9 cellular contexts compared by ENCODE assay signal in the genomic region with DNA sequence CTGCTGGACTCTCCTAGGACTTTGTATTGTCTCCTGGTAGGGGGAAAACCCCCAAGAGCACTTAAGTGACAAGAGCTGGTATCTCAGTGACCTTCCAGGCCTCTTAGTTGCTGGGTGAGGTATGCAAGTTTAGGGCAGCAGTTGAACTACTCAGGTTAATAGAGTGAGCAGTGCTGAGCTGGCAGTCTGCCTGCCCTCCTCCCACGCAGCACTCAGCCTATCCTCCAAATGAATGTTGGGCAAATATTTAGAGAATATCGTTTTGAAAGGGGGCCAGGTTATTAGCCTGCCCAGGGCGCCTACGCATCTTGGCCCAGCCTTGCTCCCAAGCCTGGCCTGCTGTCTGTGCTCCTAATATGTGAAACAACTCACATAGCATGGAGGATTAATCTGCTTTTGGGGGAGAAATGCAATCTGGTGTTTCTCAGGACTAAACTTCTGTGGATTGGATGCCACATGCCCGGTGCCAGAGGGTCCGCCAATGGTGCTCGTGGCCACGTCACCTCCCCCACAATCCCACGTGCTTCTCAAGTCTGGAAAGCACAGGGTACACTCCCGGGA.
DNase-seq lines count a peak whose midpoint lies in the region; ATAC-seq and TF ChIP-seq lines count a peak whose summit lies in the region.
"Had no signal": no experiment of that assay in that cellular context is flagged by ENCODE, and none has a peak within 500 bp of the region (broad histone marks: within the 10 kb centered on the region; RNA-seq: fewer than 3 reads in every experiment).

No MANE protein-coding gene starts in this region.

- intact Hi-C loops in mucosa of descending colon (cut with DNase I, micrococcal nuclease) = no loop called here

- H3K4me3 ChIP-seq in AG10803 (ENCODE audit: low read length) (no peak overlapping the region), mucosa of descending colon (no peak overlapping the region), mesendoderm (ENCODE audit: low read length) (no peak overlapping the region)

- in situ Hi-C loops in ACHN (cut with HindIII; ENCODE audit: low pct_ligation_motif_present, low pct_unique_long_range_greater_than_20kb, low sequenced_read_pairs) = no loop called here

- no peak overlapping the region for H2BK15ac ChIP-seq in mesendoderm (replicated peaks; ENCODE audit: low read depth)

- H3K4me1 ChIP-seq in mucosa of descending colon (ENCODE audit: low read depth) (peaks cover 16% of the 10 kb centered on the region), mesendoderm (ENCODE audit: control insufficient read depth, low read depth, low read length) (no peaks in the 10 kb centered on the region)

- H3K4ac ChIP-seq in mesendoderm (ENCODE audit: low read depth, low read length) = no peak overlapping the region

- no peaks in the 10 kb centered on the region for H3K79me2 ChIP-seq in mesendoderm (ENCODE audit: control insufficient read depth, insufficient read depth, low read length)

- no peaks in the 10 kb centered on the region for H3K27me3 ChIP-seq in mesendoderm (ENCODE audit: insufficient read depth, low read length, poor library complexity)

- no peak overlapping the region for H2BK120ac ChIP-seq in mesendoderm (ENCODE audit: low read depth, low read length)

- peak; percentile 66 for DNase-seq in AG10803 (ENCODE audit: low read depth)
- DNase-seq in NCI-H2081 treated with DMSO at 0.1 percent for 48 hours (lab: John Stamatoyannopoulos, UW) = peak; percentile 71
- DNase-seq in dermis microvascular lymphatic vessel endothelial cell (ENCODE audit: low read depth in 2 of 2) = peak; percentile 14 to 19
- peak; percentile 68 to 71 (median 71) for DNase-seq in mucosa of descending colon
- no peak for DNase-seq in mesendoderm
- DNase-seq in NCI-H2227 treated with DMSO at 0.1 percent for 48 hours (lab: John Stamatoyannopoulos, UW) = no peak
- DNase-seq in ACHN = no peak
- DNase-seq: DND-41 had no signal

- no peak overlapping the region for H4K5ac ChIP-seq in mesendoderm (ENCODE audit: low read length)

- no peak for TF ChIP-seq CTCF in AG10803 (conservative IDR thresholded peaks at IDR 0.05; ENCODE audit: low read length)
- no peak for TF ChIP-seq CTCF in mucosa of descending colon (IDR thresholded peaks at IDR 0.05)

- H3K56ac ChIP-seq in mesendoderm (ENCODE audit: low read length) = no peak overlapping the region

- H3K18ac ChIP-seq in mesendoderm (ENCODE audit: low read length) = no peak overlapping the region

- no CpG with 5 or more reads among the region's 10 CpGs for WGBS in mesendoderm (ENCODE audit: extremely low coverage, insufficient coverage, low lambda C conversion rate)

- no peak overlapping the region for H2AK5ac ChIP-seq in mesendoderm (ENCODE audit: low read length)

- H3K23ac ChIP-seq in mesendoderm (ENCODE audit: low read length) = no peak overlapping the region

- H2BK5ac ChIP-seq in mesendoderm (ENCODE audit: low read length) = no peak overlapping the region

- no peaks in the 10 kb centered on the region for H3K9me3 ChIP-seq in mucosa of descending colon

- ATAC-seq in mucosa of descending colon = peak; percentile 91
- no peak for ATAC-seq in HG03571 (IDR thresholded peaks at IDR 0.05; ENCODE audit: unreplicated experiment)

- H3K9ac ChIP-seq in mesendoderm (ENCODE audit: low read length) = no peak overlapping the region

- H3K27ac ChIP-seq in mesendoderm (ENCODE audit: low read depth, low read length) = no peak overlapping the region

- H3K36me3 ChIP-seq in mucosa of descending colon (ENCODE audit: low read depth) = no peaks in the 10 kb centered on the region
- H3K36me3 ChIP-seq in mesendoderm (ENCODE audit: control insufficient read depth, insufficient read depth, low read length) = no peaks in the 10 kb centered on the region

- H3K79me1 ChIP-seq in mesendoderm (ENCODE audit: low read length) = no peaks in the 10 kb centered on the region

- H4K8ac ChIP-seq in mesendoderm (ENCODE audit: low read depth, low read length) = no peak overlapping the region

- no peak overlapping the region for H3K4me2 ChIP-seq in mesendoderm (ENCODE audit: low read length)

Comparison
In these comparisons a context has a peak if more than half of its experiments do, and no peak if none do; other contexts are left out.
1. DNase-seq: peak in AG10803 (single experiment), NCI-H2081 treated with DMSO at 0.1 percent for 48 hours (single experiment), dermis microvascular lymphatic vessel endothelial cell (2 of 2) and mucosa of descending colon (3 of 3); none in mesendoderm (single experiment), NCI-H2227 treated with DMSO at 0.1 percent for 48 hours (single experiment) and ACHN (single experiment).